14 cellular contexts compared by ENCODE assay signal in genomic region chr11:61359541-61359940, GRCh38. TPM values are rescaled to one million over a fixed set of nuclear protein-coding genes. Genes with fewer than 3 reads are reported as not detected.
A peak's percentile ranks its signal among the peaks of the same experiment; 100 is the strongest.
DNase-seq lines count a peak whose midpoint lies in the region; ATAC-seq and TF ChIP-seq lines count a peak whose summit lies in the region.
"Had no signal": no experiment of that assay in that cellular context is flagged by ENCODE, and none has a peak within 500 bp of the region (broad histone marks: within the 10 kb centered on the region; RNA-seq: fewer than 3 reads in every experiment).

No MANE protein-coding gene starts in this region.

- H3K4me2 ChIP-seq in hepatocyte = peak overlapping the region; percentile 90

- no peak for TF ChIP-seq CTCF in hepatocyte (IDR thresholded peaks at IDR 0.05; ENCODE audit: poor library complexity)

- peaks cover 37% of the 10 kb centered on the region for H3K79me2 ChIP-seq in hepatocyte

- H2AFZ ChIP-seq in hepatocyte = no peak overlapping the region

- peaks cover 9% of the 10 kb centered on the region for H3K4me1 ChIP-seq in hepatocyte (ENCODE audit: insufficient read depth)
- peaks cover 11% of the 10 kb centered on the region for H3K4me1 ChIP-seq in effector memory CD4-positive, alpha-beta T cell (ENCODE audit: control insufficient read depth, insufficient read depth, low read length, poor library complexity, severe bottlenecking)

- no peaks in the 10 kb centered on the region for H3K27me3 Mint-ChIP-seq in T-cell

- 83% methylated on average over 7 of the region's 7 CpGs for WGBS in hepatocyte (ENCODE audit: low lambda C conversion rate, missing lambda C conversion rate)

- peak overlapping the region; percentile 55 to 92 for H3K27ac Mint-ChIP-seq in activated naive CD4-positive, alpha-beta T cell treated with anti-CD3 and anti-CD28 coated beads, Interleukin-2, amount 50 U/mL, for 72 hours
- H3K27ac Mint-ChIP-seq in T-cell = peak overlapping the region; percentile 43 to 48

- H3K36me3 ChIP-seq in hepatocyte (replicated peaks; ENCODE audit: insufficient read depth, low read depth) = no peaks in the 10 kb centered on the region
- peaks cover 5% of the 10 kb centered on the region for H3K36me3 ChIP-seq in effector memory CD4-positive, alpha-beta T cell (ENCODE audit: control insufficient read depth, insufficient read depth, low read length)

- H3K4me3 Mint-ChIP-seq in T-cell = peak overlapping the region in 1 of 3 donors; percentile 36

- H3K9me3 ChIP-seq in hepatocyte (ENCODE audit: low read depth) = no peaks in the 10 kb centered on the region
- no peaks in the 10 kb centered on the region for H3K9me3 ChIP-seq in effector memory CD4-positive, alpha-beta T cell (ENCODE audit: control insufficient read depth, low read length)
- H3K9me3 ChIP-seq: SK-N-SH, upper lobe of left lung had no signal

- H3K4me3 ChIP-seq in hepatocyte = no peak overlapping the region
- no peak overlapping the region for H3K4me3 ChIP-seq in effector memory CD4-positive, alpha-beta T cell (ENCODE audit: insufficient read depth, low read depth, low read length, poor library complexity, severe bottlenecking)
- H3K4me3 ChIP-seq: upper lobe of left lung had no signal

- H3K9me2 ChIP-seq in hepatocyte (replicated peaks; ENCODE audit: insufficient read depth) = no peaks in the 10 kb centered on the region
- H3K9me2 ChIP-seq: SK-N-SH had no signal

- no peak for DNase-seq in activated naive CD4-positive, alpha-beta T cell treated with anti-CD3 and anti-CD28 coated beads, Interleukin-2, amount 50 U/mL, for 72 hours (ENCODE audit: low spot score in 2 of 2)
- DNase-seq in activated naive CD4-positive, alpha-beta T cell (lab: John Stamatoyannopoulos, UW) = no peak
- no peak for DNase-seq in T-cell
- peak; percentile 65 for DNase-seq in hepatocyte (ENCODE audit: low spot score)
- no peak for DNase-seq in SHP77 treated with DMSO at 0.1 percent for 48 hours (lab: John Stamatoyannopoulos, UW)
- DNase-seq in head of caudate nucleus = no peak
- no peak for DNase-seq in effector memory CD4-positive, alpha-beta T cell
- DNase-seq: brain microvascular endothelial cell, GDM1, NCI-H1105 treated with DMSO at 0.1 percent for 48 hours, SK-N-SH, upper lobe of left lung had no signal

- CTCF ChIA-PET in T-cell (lab: Charles Lee) = interaction anchor here in 1 of 2 donors (4.5 kb wide), 1 partner anchor 23 kb away, joined by 54 read pairs; no protein-coding TSS in a partner anchor

- no peaks in the 10 kb centered on the region for H3K9me3 Mint-ChIP-seq in activated naive CD4-positive, alpha-beta T cell treated with anti-CD3 and anti-CD28 coated beads, Interleukin-2, amount 50 U/mL, for 72 hours
- no peaks in the 10 kb centered on the region for H3K9me3 Mint-ChIP-seq in T-cell
- H3K9me3 Mint-ChIP-seq: mesothelial cell of epicardium had no signal

- H3K36me3 Mint-ChIP-seq in activated naive CD4-positive, alpha-beta T cell treated with anti-CD3 and anti-CD28 coated beads, Interleukin-2, amount 50 U/mL, for 72 hours = peaks cover 17 to 29% of the 10 kb centered on the region in 2 donors
- H3K36me3 Mint-ChIP-seq in T-cell = peaks cover 14% of the 10 kb centered on the region

- ATAC-seq in activated naive CD4-positive, alpha-beta T cell treated with anti-CD3 and anti-CD28 coated beads, Interleukin-2, amount 50 U/mL, for 72 hours = no peak
- ATAC-seq in T-cell (replicated peaks in 1 of 4) = no peak
- no peak for ATAC-seq in HG03108 (IDR thresholded peaks at IDR 0.05; ENCODE audit: unreplicated experiment)

- H3K27ac ChIP-seq in hepatocyte = peak overlapping the region; percentile 43
- no peak overlapping the region for H3K27ac ChIP-seq in effector memory CD4-positive, alpha-beta T cell (ENCODE audit: insufficient read depth, low read length, poor library complexity, severe bottlenecking)
- H3K27ac ChIP-seq: brain microvascular endothelial cell had no signal

- H4K20me1 ChIP-seq in hepatocyte (ENCODE audit: insufficient read depth, poor library complexity, severe bottlenecking) = no peaks in the 10 kb centered on the region

- intact Hi-C loops in head of caudate nucleus (cut with DNase I) = no loop called here

- POLR2A ChIA-PET in T-cell (lab: Charles Lee) = interaction anchor here (0.6 to 1.0 kb wide), 2 partner anchors 24 to 223 kb away, joined by 3 read pairs; no protein-coding TSS in a partner anchor

- no peaks in the 10 kb centered on the region for H3K27me3 ChIP-seq in hepatocyte
- H3K27me3 ChIP-seq in effector memory CD4-positive, alpha-beta T cell (replicated peaks; ENCODE audit: control insufficient read depth, insufficient read depth, low read length, poor library complexity, severe bottlenecking) = no peaks in the 10 kb centered on the region
- H3K27me3 ChIP-seq: brain microvascular endothelial cell, upper lobe of left lung had no signal

- peaks cover 33 to 59% (median 52%) of the 10 kb centered on the region in 3 donors for H3K4me1 Mint-ChIP-seq in T-cell

RNA-seq across cellular contexts. Expression of gene CYB561A3, which starts 2.1 kb away (rescaled TPM):
- total RNA-seq in activated naive CD4-positive, alpha-beta T cell treated with anti-CD3 and anti-CD28 coated beads, Interleukin-2, amount 50 U/mL, for 72 hours = 10 to 100 TPM; 38.3 to 68.7 TPM
- 10 to 100 TPM; 34.8 to 49.1 (median 47.3) TPM for total RNA-seq in T-cell
- total RNA-seq in hepatocyte = 34.8 and 37.2 TPM in 2 replicates
- polyA plus RNA-seq in hepatocyte = 31.5 and 35.9 TPM in 2 replicates

RNA-seq across cellular contexts. Expression of gene TMEM138, which starts 2.6 kb away (rescaled TPM):
- 10 to 100 TPM; 32.4 to 44.2 TPM for total RNA-seq in activated naive CD4-positive, alpha-beta T cell treated with anti-CD3 and anti-CD28 coated beads, Interleukin-2, amount 50 U/mL, for 72 hours
- total RNA-seq in T-cell = 10 to 100 TPM; 48.7 to 57.7 (median 56.6) TPM
- 26.4 and 32.8 TPM in 2 replicates for total RNA-seq in hepatocyte
- polyA plus RNA-seq in hepatocyte = 36.5 and 48.6 TPM in 2 replicates

RNA-seq across cellular contexts. Expression of gene TKFC, which starts 26.5 kb away (rescaled TPM):
- 10 to 100 TPM; 29.3 to 83.8 TPM for total RNA-seq in activated naive CD4-positive, alpha-beta T cell treated with anti-CD3 and anti-CD28 coated beads, Interleukin-2, amount 50 U/mL, for 72 hours
- total RNA-seq in T-cell (10 to 100 TPM; 30.9 to 53.9 (median 46.6) TPM), hepatocyte (41.5 and 42.3 TPM in 2 replicates)
- polyA plus RNA-seq in hepatocyte = 98.4 and 104 TPM in 2 replicates

RNA-seq across cellular contexts. Expression of gene DDB1, which starts 26.6 kb away (rescaled TPM):
- 100 to 1,000 TPM; 221 to 244 TPM for total RNA-seq in activated naive CD4-positive, alpha-beta T cell treated with anti-CD3 and anti-CD28 coated beads, Interleukin-2, amount 50 U/mL, for 72 hours
- total RNA-seq in T-cell = 100 to 1,000 TPM; 165 to 186 (median 176) TPM
- total RNA-seq in hepatocyte = 207 and 215 TPM in 2 replicates
- polyA plus RNA-seq in hepatocyte = 166 and 177 TPM in 2 replicates

RNA-seq across cellular contexts. Expression of gene TMEM216, which starts 32.8 kb away (rescaled TPM):
- 10 to 100 TPM in 1 of 2 donors, 1 to 10 TPM in 1; 8.7 to 14.1 TPM for total RNA-seq in activated naive CD4-positive, alpha-beta T cell treated with anti-CD3 and anti-CD28 coated beads, Interleukin-2, amount 50 U/mL, for 72 hours
- total RNA-seq in T-cell = 10 to 100 TPM in 3 of 5 donors, 1 to 10 TPM in 2; 5.3 to 16.9 (median 12.5) TPM
- total RNA-seq in hepatocyte = 26.9 and 28.7 TPM in 2 replicates
- 20.5 and 21.1 TPM in 2 replicates for polyA plus RNA-seq in hepatocyte
